ENCODE assay signal across 8 cellular contexts in genomic region chr1:42379794-42380616, GRCh38. TPM values are rescaled to one million over a fixed set of nuclear protein-coding genes. Genes with fewer than 3 reads are reported as not detected.
DNase-seq lines count a peak whose midpoint lies in the region; ATAC-seq and TF ChIP-seq lines count a peak whose summit lies in the region.

No MANE protein-coding gene starts in this region.

- H3K36me3 ChIP-seq in BLaER1 (no peaks in the 10 kb centered on the region), lung (ENCODE audit: control insufficient read depth in 2 of 2, insufficient read depth in 2 of 2, low read length in 2 of 2) (no peaks in the 10 kb centered on the region), thoracic aorta (no peaks in the 10 kb centered on the region)

- WGBS in lung, 2 donors: 1 to 2% methylated on average over 33 to 41 of the region's 41 CpGs

- no peak for TF ChIP-seq CTCF in lung (IDR thresholded peaks at IDR 0.05; ENCODE audit: control extremely low read depth, extremely low read depth)
- TF ChIP-seq CTCF in thoracic aorta (IDR thresholded peaks at IDR 0.05): no peak

- peaks cover 12% of the 10 kb centered on the region for H3K4me1 ChIP-seq in BLaER1
- H3K4me1 ChIP-seq in lung (ENCODE audit: control insufficient read depth in 2 of 2, insufficient read depth in 2 of 2, low read length in 2 of 2): peaks cover 0 to 8% of the 10 kb centered on the region in 2 donors
- H3K4me1 ChIP-seq in thoracic aorta (ENCODE audit: control insufficient read depth in 1 of 2, low read depth in 2 of 2): peaks cover 4 to 7% of the 10 kb centered on the region in 2 donors

- H3K27ac ChIP-seq in BLaER1: no peak overlapping the region
- H3K27ac ChIP-seq in lung (ENCODE audit: low read depth in 1 of 2, low read length in 1 of 2): no peak overlapping the region
- H3K27ac ChIP-seq in thoracic aorta: no peak overlapping the region

- peak overlapping the region; percentile 66 for H3K9ac ChIP-seq in BLaER1

- H3K9me3 ChIP-seq in BLaER1 (no peaks in the 10 kb centered on the region), lung (ENCODE audit: control insufficient read depth in 2 of 2, insufficient read depth in 1 of 2, low read length in 1 of 2) (no peaks in the 10 kb centered on the region), thoracic aorta (no peaks in the 10 kb centered on the region)

- H3K4me3 ChIP-seq in BLaER1 (peak overlapping the region; percentile 85), lung (peak overlapping the region; percentile 72), thoracic aorta (peak overlapping the region; percentile 67)

- DNase-seq in dermis blood vessel endothelial cell (peak; percentile 37), lung (ENCODE audit: low spot score) (no peak), thoracic aorta (ENCODE audit: low spot score) (no peak)

- H3K4me2 ChIP-seq in BLaER1: peak overlapping the region; percentile 94

- peaks cover 18% of the 10 kb centered on the region for H3K27me3 ChIP-seq in BLaER1
- H3K27me3 ChIP-seq in lung (ENCODE audit: control insufficient read depth, insufficient read depth): no peaks in the 10 kb centered on the region
- no peaks in the 10 kb centered on the region for H3K27me3 ChIP-seq in thoracic aorta (replicated peaks; ENCODE audit: insufficient read depth)

- peak; percentile 18 for ATAC-seq in GM18858 (IDR thresholded peaks at IDR 0.05; ENCODE audit: unreplicated experiment)
- ATAC-seq in HG03064 (IDR thresholded peaks at IDR 0.05; ENCODE audit: low read depth, unreplicated experiment): peak; percentile 37
- no peak for ATAC-seq in lung (ENCODE audit: insufficient read depth, low FRiP score)
- ATAC-seq in thoracic aorta (ENCODE audit: insufficient number of reproducible peaks, low FRiP score, low read depth): no peak
- ATAC-seq in HG03196 (IDR thresholded peaks at IDR 0.05; ENCODE audit: unreplicated experiment): no peak

- H4K20me1 ChIP-seq in BLaER1: no peaks in the 10 kb centered on the region

TF ChIP-seq in PFSK-1, 5 proteins besides CTCF, POLR2A, EP300 and RAD21:
- TF ChIP-seq SIN3A (IDR thresholded peaks at IDR 0.05; ENCODE audit: borderline replicate concordance, insufficient read depth, low read length) (no peak), REST (IDR thresholded peaks at IDR 0.05; ENCODE audit: insufficient read depth in 1 of 2, low read depth in 2 of 2, low read length in 2 of 2) (peak; percentile 76 to 94)

RNA-seq across cellular contexts. Expression of gene RIMKLA, which starts 0.6 kb away (rescaled TPM):
- polyA plus RNA-seq in PFSK-1 (2012; ENCODE audit: insufficient read length, low read depth): not detected
- total RNA-seq in dermis blood vessel endothelial cell: under 0.01 and 0.05 TPM in 2 replicates
- 1 to 10 TPM in 1 of 2 donors, under 1 TPM in 1; 0.71 to 8.9 TPM for total RNA-seq in lung
- polyA plus RNA-seq in lung: 1 to 10 TPM in 1 of 2 donors, under 1 TPM in 1; 0.92 to 1.9 TPM
- total RNA-seq in thoracic aorta: under 1 TPM; under 0.01 to 0.14 TPM

RNA-seq across cellular contexts. Expression of gene FOXJ3, which starts 45.0 kb away (rescaled TPM):
- 15.3 TPM for polyA plus RNA-seq in PFSK-1 (2012; ENCODE audit: insufficient read length, low read depth)
- total RNA-seq in dermis blood vessel endothelial cell (23.8 and 33.2 TPM in 2 replicates), lung (100 to 1,000 TPM in 1 of 2 donors, 10 to 100 TPM in 1; 39.6 to 106 TPM), thoracic aorta (10 to 100 TPM; 30.6 to 62.0 TPM)
- polyA plus RNA-seq in lung: 10 to 100 TPM; 11.9 to 13.5 TPM

Comparison
In these comparisons a context has a peak if more than half of its experiments do, and no peak if none do; other contexts are left out.
1. ATAC-seq: peak in GM18858 (single experiment) and HG03064 (single experiment); none in lung (single experiment), thoracic aorta (single experiment) and HG03196 (single experiment).
2. Peak in every context shown above with its lines, with median percentiles within 50 percentile points of each other: H3K4me3 ChIP-seq.